In the genomic region with DNA sequence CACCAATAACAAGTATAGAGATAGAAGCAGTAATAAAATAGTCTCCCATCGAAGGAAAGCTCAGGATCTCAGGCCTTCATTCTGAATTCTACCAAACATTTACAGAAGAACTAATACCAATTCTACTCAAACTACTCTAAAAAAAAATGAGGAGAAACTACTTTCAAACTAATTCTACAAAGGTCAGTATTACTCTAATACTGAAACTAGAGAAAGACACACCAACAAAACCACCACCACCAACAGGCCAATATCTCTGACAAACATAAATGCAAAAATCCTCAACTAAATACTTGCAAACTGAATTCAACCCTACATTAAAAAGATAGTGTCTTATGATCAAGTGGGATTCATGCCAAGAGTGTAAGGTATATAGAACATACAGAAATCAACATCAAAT, we compare ENCODE assay signal across 35 cellular contexts.
"Had no signal": no experiment of that assay in that cellular context is flagged by ENCODE, and none has a peak within 500 bp of the region (broad histone marks: within the 10 kb centered on the region; RNA-seq: fewer than 3 reads in every experiment).

No MANE protein-coding gene starts in this region.

- H3K4me2 ChIP-seq: KMS-11 had no signal

- H3K9ac ChIP-seq: KMS-11 had no signal

- H3K36me3 ChIP-seq: MG63 had no signal

- DNase-seq: Karpas-422, Kasumi-1, MG63, MM.1S, MV-4-11, NCI-H1048, NCI-H1092, NCI-H1092 treated with DMSO at 0.1 percent for 48 hours, NCI-H1105, NCI-H1105 treated with DMSO at 0.1 percent for 48 hours, NCI-H1417, NCI-H1417 treated with DMSO at 0.1 percent for 48 hours, NCI-H1436, NCI-H1436 treated with DMSO at 0.1 percent for 48 hours, NCI-H146, NCI-H1694, NCI-H1694 treated with DMSO at 0.1 percent for 48 hours, NCI-H187, NCI-H187 treated with DMSO at 0.1 percent for 48 hours, NCI-H1930, NCI-H2029, NCI-H2029 treated with DMSO at 0.1 percent for 48 hours, NCI-H2081, NCI-H2081 treated with DMSO at 0.1 percent for 48 hours, NCI-H2107, NCI-H2171, NCI-H2171 treated with DMSO at 0.1 percent for 48 hours, NCI-H2227 treated with DMSO at 0.1 percent for 48 hours, NCI-H226, NCI-H345, NCI-H446, NCI-H446 treated with DMSO at 0.1 percent for 48 hours, NCI-H510A, NCI-H510A treated with DMSO at 0.1 percent for 48 hours had no signal

- H3K27me3 ChIP-seq: MG63 had no signal

- H3K9me3 ChIP-seq: MG63 had no signal

- H3K4me3 ChIP-seq: MG63 had no signal

- H3K27ac ChIP-seq: KMS-11 had no signal
